In the genomic region with DNA sequence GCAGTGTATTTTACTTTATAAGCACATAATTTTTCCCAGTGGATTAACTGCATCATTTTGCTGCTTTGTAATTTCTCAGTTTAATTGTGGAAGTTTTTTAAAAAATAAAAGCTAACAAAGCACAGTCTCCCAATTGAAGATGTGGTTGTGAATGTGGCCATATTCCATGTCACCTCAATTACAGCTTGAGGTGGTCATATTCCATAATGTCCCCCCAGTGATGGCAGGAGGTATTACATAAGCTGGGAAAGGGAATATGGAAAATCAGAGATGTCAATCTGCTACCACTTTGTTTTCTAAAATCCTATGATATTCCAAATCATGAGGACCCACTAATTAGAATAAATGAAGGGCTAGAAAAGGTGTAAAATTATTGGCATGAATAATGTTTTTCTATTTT, we compare ENCODE assay signal across 18 cellular contexts.
A peak's percentile ranks its signal among the peaks of the same experiment; 100 is the strongest.
DNase-seq lines count a peak whose midpoint lies in the region; ATAC-seq and TF ChIP-seq lines count a peak whose summit lies in the region.
"Had no signal": no experiment of that assay in that cellular context is flagged by ENCODE, and none has a peak within 500 bp of the region (broad histone marks: within the 10 kb centered on the region; RNA-seq: fewer than 3 reads in every experiment).

No MANE protein-coding gene starts in this region.

- H3K36me3 ChIP-seq in neural cell (ENCODE audit: insufficient read depth, low read length) (no peaks in the 10 kb centered on the region), psoas muscle (ENCODE audit: insufficient read depth in 1 of 2, low read depth in 1 of 2) (no peaks in the 10 kb centered on the region)
- H3K36me3 ChIP-seq: BLaER1, Peyer's patch, spleen had no signal

- ATAC-seq in GM21423 (IDR thresholded peaks at IDR 0.05; ENCODE audit: unreplicated experiment) (no peak), psoas muscle (no peak)

- intact Hi-C loops in psoas muscle (cut with DNase I), result no loop called here

- no peak overlapping the region for H2AFZ ChIP-seq in neural cell (ENCODE audit: low read depth, low read length)

- H3K4me2 ChIP-seq in neural cell (ENCODE audit: low read length), result no peak overlapping the region
- H3K4me2 ChIP-seq: BLaER1 had no signal

- H3K9me3 ChIP-seq in neural cell (ENCODE audit: low read length) (no peaks in the 10 kb centered on the region), psoas muscle (no peaks in the 10 kb centered on the region)
- H3K9me3 ChIP-seq: BLaER1, Peyer's patch had no signal

- no peak overlapping the region for H3K9ac ChIP-seq in neural cell (ENCODE audit: low read length)
- H3K9ac ChIP-seq: BLaER1 had no signal

- H3K4me1 ChIP-seq in psoas muscle, result no peaks in the 10 kb centered on the region
- H3K4me1 ChIP-seq: BLaER1, Peyer's patch, spleen had no signal

- no peak for TF ChIP-seq EP300 in neural cell (conservative IDR thresholded peaks at IDR 0.05; ENCODE audit: poor library complexity, severe bottlenecking)

- H3K9me2 ChIP-seq in neural cell (ENCODE audit: insufficient read depth, low read length), result no peaks in the 10 kb centered on the region

- H4K20me1 ChIP-seq in neural cell (ENCODE audit: insufficient read depth), result no peaks in the 10 kb centered on the region
- H4K20me1 ChIP-seq: BLaER1 had no signal

- H3K27me3 ChIP-seq in neural cell (ENCODE audit: insufficient read depth, low read depth, low read length), result no peaks in the 10 kb centered on the region
- no peaks in the 10 kb centered on the region for H3K27me3 ChIP-seq in psoas muscle (ENCODE audit: insufficient read depth in 3 of 3, low read length in 2 of 3)
- H3K27me3 ChIP-seq: BLaER1, Peyer's patch, spleen had no signal

- no peaks in the 10 kb centered on the region for H3F3A ChIP-seq in neural cell (ENCODE audit: insufficient read depth, low read length, poor library complexity, severe bottlenecking)

- H3K4me3 ChIP-seq in choroid plexus epithelial cell (ENCODE audit: low read depth, low read length) (no peak overlapping the region), neural cell (ENCODE audit: low read length) (no peak overlapping the region), psoas muscle (no peak overlapping the region)
- H3K4me3 ChIP-seq: BLaER1, Peyer's patch, spleen had no signal

- TF ChIP-seq CTCF in choroid plexus epithelial cell (conservative IDR thresholded peaks at IDR 0.05; ENCODE audit: low read depth, low read length) (peak; percentile 33), neural cell (IDR thresholded peaks at IDR 0.05; ENCODE audit: poor library complexity, severe bottlenecking) (peak; percentile 30), psoas muscle (IDR thresholded peaks at IDR 0.05) (no peak)

- TF ChIP-seq RAD21 in neural cell (conservative IDR thresholded peaks at IDR 0.05), result no peak

- DNase-seq in ELR (ENCODE audit: low read depth) (peak; percentile 3), HT1080 (ENCODE audit: low read depth) (peak; percentile 18), choroid plexus epithelial cell (ENCODE audit: low read depth) (no peak), hippocampal formation (lab: John Stamatoyannopoulos, UW) (no peak), psoas muscle (no peak)
- DNase-seq: activated CD4-positive, alpha-beta T cell treated with anti-CD3 and anti-CD28 coated beads for 48 hours; activated effector memory CD4-positive, alpha-beta T cell treated with Interleukin-2 at 50 U/mL for 16 hours; KBM-7; mammary epithelial cell; naive B cell; NCI-H2029 treated with DMSO at 0.1 percent for 48 hours; Peyer's patch; spleen; SW 1271 had no signal

- H3K79me2 ChIP-seq in neural cell (replicated peaks; ENCODE audit: insufficient read depth, low read length), result no peaks in the 10 kb centered on the region

- H3K27ac ChIP-seq in neural cell (ENCODE audit: low read length), result no peak overlapping the region
- no peak overlapping the region for H3K27ac ChIP-seq in psoas muscle
- H3K27ac ChIP-seq: BLaER1, HL-60, Peyer's patch, spleen had no signal

TF ChIP-seq in neural cell, 6 proteins besides CTCF, POLR2A, EP300 and RAD21:
- TF ChIP-seq EZH2 (IDR thresholded peaks at IDR 0.05; ENCODE audit: borderline replicate concordance, insufficient read depth, low read length, poor library complexity, severe bottlenecking) (no peak), SMC3 (conservative IDR thresholded peaks at IDR 0.05; ENCODE audit: poor library complexity) (no peak)

Comparison
In these comparisons a context has a peak if more than half of its experiments do, and no peak if none do; other contexts are left out.
1. DNase-seq: peak in ELR (single experiment) and HT1080 (single experiment); none in choroid plexus epithelial cell (single experiment), hippocampal formation (0 of 2) and psoas muscle (0 of 2).